Comparison of ENCODE assay signal across 7 cellular contexts in genomic region chr19:55251296-55252081, GRCh38. TPM values are rescaled to one million over a fixed set of nuclear protein-coding genes. Genes with fewer than 3 reads are reported as not detected.
DNase-seq lines count a peak whose midpoint lies in the region; ATAC-seq and TF ChIP-seq lines count a peak whose summit lies in the region.

No MANE protein-coding gene starts in this region.

- no peaks in the 10 kb centered on the region for H3K27me3 Mint-ChIP-seq in activated CD8-positive, alpha-beta T cell treated with anti-CD3 and anti-CD28 coated beads for 36 hours
- no peaks in the 10 kb centered on the region for H3K27me3 Mint-ChIP-seq in stimulated activated naive CD8-positive, alpha-beta T cell treated with anti-CD3 and anti-CD28 coated beads, Interleukin-15, amount 100 ng/mL, for 72 hours

- peak overlapping the region; percentile 99 for H3K27ac Mint-ChIP-seq in activated CD8-positive, alpha-beta T cell treated with anti-CD3 and anti-CD28 coated beads for 36 hours
- H3K27ac Mint-ChIP-seq in stimulated activated naive CD8-positive, alpha-beta T cell treated with anti-CD3 and anti-CD28 coated beads, Interleukin-15, amount 100 ng/mL, for 72 hours = peak overlapping the region; percentile 65 to 96

- TF ChIP-seq CTCF in activated CD8-positive, alpha-beta T cell treated with anti-CD3 and anti-CD28 coated beads for 36 hours (IDR thresholded peaks at IDR 0.05) = no peak
- TF ChIP-seq CTCF in uterus (IDR thresholded peaks at IDR 0.05) = no peak

- H3K9me3 ChIP-seq in KOPT-K1 (ENCODE audit: insufficient read depth, low read length, poor library complexity, severe bottlenecking) = no peaks in the 10 kb centered on the region
- H3K9me3 ChIP-seq in uterus = no peaks in the 10 kb centered on the region

- H3K27ac ChIP-seq in KOPT-K1 (ENCODE audit: low read depth, low read length, poor library complexity, severe bottlenecking) (peak overlapping the region; percentile 26), uterus (no peak overlapping the region)

- peak; percentile 31 for ATAC-seq in activated CD8-positive, alpha-beta T cell treated with anti-CD3 and anti-CD28 coated beads for 36 hours
- peak; percentile 56 for ATAC-seq in stimulated activated naive CD8-positive, alpha-beta T cell treated with anti-CD3 and anti-CD28 coated beads, Interleukin-15, amount 100 ng/mL, for 72 hours

- intact Hi-C loops in activated CD8-positive, alpha-beta T cell treated with anti-CD3 and anti-CD28 coated beads for 36 hours (cut with micrococcal nuclease) = loop anchor here (10.0 kb wide), 1 partner anchor 403 kb away; the partner anchor contains the start of gene U2AF2
- intact Hi-C loops in uterus (cut with DNase I; ENCODE audit: low total_unique reads) = no loop called here

- H3K36me3 Mint-ChIP-seq in activated CD8-positive, alpha-beta T cell treated with anti-CD3 and anti-CD28 coated beads for 36 hours (ENCODE audit: low read depth) = peaks cover 52% of the 10 kb centered on the region

- DNase-seq in activated CD8-positive, alpha-beta T cell treated with anti-CD3 and anti-CD28 coated beads for 36 hours = peak; percentile 74
- DNase-seq in germinal center (ENCODE audit: low spot score) (peak; percentile 51), uterus (no peak), SKM-1 (lab: John Stamatoyannopoulos, UW; ENCODE audit: unreplicated experiment) (no peak), NCI-H510A treated with DMSO at 0.1 percent for 48 hours (lab: John Stamatoyannopoulos, UW) (no peak)
- DNase-seq in stimulated activated naive CD8-positive, alpha-beta T cell treated with anti-CD3 and anti-CD28 coated beads, Interleukin-15, amount 100 ng/mL, for 72 hours = peak in 1 of 2 donors; percentile 57

- peaks cover 0 to 5% of the 10 kb centered on the region in 2 donors for H3K4me1 ChIP-seq in uterus

- peaks cover 45% of the 10 kb centered on the region for H3K4me1 Mint-ChIP-seq in activated CD8-positive, alpha-beta T cell treated with anti-CD3 and anti-CD28 coated beads for 36 hours (ENCODE audit: low read depth)
- peaks cover 75% of the 10 kb centered on the region for H3K4me1 Mint-ChIP-seq in stimulated activated naive CD8-positive, alpha-beta T cell treated with anti-CD3 and anti-CD28 coated beads, Interleukin-15, amount 100 ng/mL, for 72 hours

- POLR2A ChIA-PET in activated CD8-positive, alpha-beta T cell treated with anti-CD3 and anti-CD28 coated beads for 36 hours (lab: Charles Lee) = interaction anchor here (0.7 to 2.9 kb wide), 7 partner anchors 8 to 133 kb away, joined by 3 to 15 read pairs (median 3); partner anchors contain the start of genes HSPBP1, PPP6R1 and TMEM238

- H3K4me3 ChIP-seq in uterus = no peak overlapping the region

- H3K9me3 Mint-ChIP-seq in activated CD8-positive, alpha-beta T cell treated with anti-CD3 and anti-CD28 coated beads for 36 hours = no peaks in the 10 kb centered on the region
- no peaks in the 10 kb centered on the region for H3K9me3 Mint-ChIP-seq in stimulated activated naive CD8-positive, alpha-beta T cell treated with anti-CD3 and anti-CD28 coated beads, Interleukin-15, amount 100 ng/mL, for 72 hours

- no peak for TF ChIP-seq POLR2A in uterus (IDR thresholded peaks at IDR 0.05)

- CTCF ChIA-PET in activated CD8-positive, alpha-beta T cell treated with anti-CD3 and anti-CD28 coated beads for 36 hours (lab: Charles Lee) = interaction anchor here (0.6 to 3.5 kb wide), 2 partner anchors 40 to 132 kb away, joined by 3 to 10 read pairs; partner anchors contain the start of gene TMEM238

- H3K27me3 ChIP-seq in uterus = no peaks in the 10 kb centered on the region

- peak overlapping the region; percentile 70 for H3K4me3 Mint-ChIP-seq in activated CD8-positive, alpha-beta T cell treated with anti-CD3 and anti-CD28 coated beads for 36 hours
- peak overlapping the region; percentile 88 to 99 for H3K4me3 Mint-ChIP-seq in stimulated activated naive CD8-positive, alpha-beta T cell treated with anti-CD3 and anti-CD28 coated beads, Interleukin-15, amount 100 ng/mL, for 72 hours

- H3K36me3 ChIP-seq in KOPT-K1 (ENCODE audit: insufficient read depth, low read length) = peaks cover 68% of the 10 kb centered on the region
- H3K36me3 ChIP-seq in uterus = no peaks in the 10 kb centered on the region

RNA-seq across cellular contexts. Expression of gene PPP6R1, which starts 7.3 kb away (rescaled TPM):
- 100 to 1,000 TPM; 197 to 207 TPM for total RNA-seq in activated CD8-positive, alpha-beta T cell treated with anti-CD3 and anti-CD28 coated beads for 36 hours
- total RNA-seq in uterus = 10 to 100 TPM in 2 of 4 donors, 1 to 10 TPM in 2; 5.6 to 70.4 (median 16.3) TPM

RNA-seq across cellular contexts. Expression of gene TMEM86B, which starts 22.9 kb away (rescaled TPM):
- total RNA-seq in activated CD8-positive, alpha-beta T cell treated with anti-CD3 and anti-CD28 coated beads for 36 hours = 1 to 10 TPM; 5.8 to 6.2 TPM
- 1 to 10 TPM in 3 of 4 donors, not detected in 1; 1.8 to 7.9 (median 2.4) TPM for total RNA-seq in uterus

RNA-seq across cellular contexts. Expression of gene HSPBP1, which starts 28.4 kb away (rescaled TPM):
- 10 to 100 TPM; 46.4 to 47.1 TPM for total RNA-seq in activated CD8-positive, alpha-beta T cell treated with anti-CD3 and anti-CD28 coated beads for 36 hours
- total RNA-seq in uterus = 10 to 100 TPM in 3 of 4 donors, 1 to 10 TPM in 1; 1.3 to 37.4 (median 25.6) TPM

RNA-seq across cellular contexts. Expression of gene BRSK1, which starts 32.3 kb away (rescaled TPM):
- total RNA-seq in activated CD8-positive, alpha-beta T cell treated with anti-CD3 and anti-CD28 coated beads for 36 hours = 1 to 10 TPM; 5.1 to 5.8 TPM
- total RNA-seq in uterus = 10 to 100 TPM in 2 of 4 donors, 1 to 10 TPM in 1, not detected in 1; 4.1 to 17.1 (median 12.0) TPM

RNA-seq across cellular contexts. Expression of gene PTPRH, which starts 42.2 kb away (rescaled TPM):
- not detected for total RNA-seq in activated CD8-positive, alpha-beta T cell treated with anti-CD3 and anti-CD28 coated beads for 36 hours
- total RNA-seq in uterus = 1 to 10 TPM in 2 of 4 donors, under 1 TPM in 1, not detected in 1; 0.29 to 3.8 (median 3.2) TPM

Comparison
In these comparisons a context has a peak if more than half of its experiments do, and no peak if none do; other contexts are left out.
1. DNase-seq: peak in activated CD8-positive, alpha-beta T cell treated with anti-CD3 and anti-CD28 coated beads for 36 hours (single experiment) and germinal center (single experiment); none in uterus (0 of 2), SKM-1 (single experiment) and NCI-H510A treated with DMSO at 0.1 percent for 48 hours (single experiment).